Comparison of ENCODE assay signal across 12 cellular contexts in genomic region chr11:83115551-83115950, GRCh38. TPM values are rescaled to one million over a fixed set of nuclear protein-coding genes. Genes with fewer than 3 reads are reported as not detected.
DNase-seq lines count a peak whose midpoint lies in the region; ATAC-seq and TF ChIP-seq lines count a peak whose summit lies in the region.
"Had no signal": no experiment of that assay in that cellular context is flagged by ENCODE, and none has a peak within 500 bp of the region (broad histone marks: within the 10 kb centered on the region; RNA-seq: fewer than 3 reads in every experiment).

No MANE protein-coding gene starts in this region.

- H2AK5ac ChIP-seq in neuronal stem cell (ENCODE audit: low read depth, low read length) = no peak overlapping the region

- H3K9ac ChIP-seq in OCI-LY1 (ENCODE audit: low read length) = no peak overlapping the region; the same call in 1 of the 2 replicates
- H3K9ac ChIP-seq in fibroblast of lung (ENCODE audit: insufficient read depth, low read length) = no peak overlapping the region
- H3K9ac ChIP-seq in neuronal stem cell (ENCODE audit: low read depth, low read length, poor library complexity) = no peak overlapping the region
- H3K9ac ChIP-seq in colonic mucosa (ENCODE audit: low read depth in 2 of 2, low read length in 2 of 2) = no peak overlapping the region

- no peaks in the 10 kb centered on the region for H3K9me2 ChIP-seq in OCI-LY1 (ENCODE audit: low read depth, low read length)

- H2AFZ ChIP-seq in OCI-LY1 (ENCODE audit: low read length) = no peak overlapping the region
- peak overlapping the region; percentile 15 for H2AFZ ChIP-seq in fibroblast of lung (ENCODE audit: low read length)
- peak overlapping the region; percentile 69 for H2AFZ ChIP-seq in neuronal stem cell (ENCODE audit: low read length)

- H3K14ac ChIP-seq in neuronal stem cell (ENCODE audit: low read length) = no peak overlapping the region

- H3F3A ChIP-seq in OCI-LY1 (ENCODE audit: insufficient read depth, low read length) = no peaks in the 10 kb centered on the region

- H4K91ac ChIP-seq in neuronal stem cell (ENCODE audit: low read depth, low read length, poor library complexity) = no peak overlapping the region

- H3K36me3 ChIP-seq in HAP-1 (replicated peaks) (no peaks in the 10 kb centered on the region), OCI-LY1 (ENCODE audit: insufficient read depth, low read length) (no peaks in the 10 kb centered on the region), fibroblast of lung (ENCODE audit: control insufficient read depth, insufficient read depth, low read length) (no peaks in the 10 kb centered on the region), neuronal stem cell (replicated peaks in 1 of 2; ENCODE audit: control insufficient read depth in 2 of 2, insufficient read depth in 2 of 2, low read length in 2 of 2) (no peaks in the 10 kb centered on the region), colonic mucosa (no peaks in the 10 kb centered on the region)
- H3K36me3 ChIP-seq: pancreas had no signal

- ATAC-seq in HG03342 (IDR thresholded peaks at IDR 0.05; ENCODE audit: unreplicated experiment) (no peak), HG03571 (IDR thresholded peaks at IDR 0.05; ENCODE audit: unreplicated experiment) (no peak)
- ATAC-seq: activated CD4-positive, CD25-positive, alpha-beta regulatory T cell treated with anti-CD3 and anti-CD28 coated beads, Interleukin-2, amount 50 U/mL, for 24 hours had no signal

- TF ChIP-seq CTCF in OCI-LY1 (IDR thresholded peaks at IDR 0.05; ENCODE audit: low read length) (no peak), fibroblast of lung (conservative IDR thresholded peaks at IDR 0.05 in 1 of 2, IDR thresholded peaks at IDR 0.05 in 1 of 2; ENCODE audit: low read depth in 1 of 2, low read length in 2 of 2) (no peak), colonic mucosa (IDR thresholded peaks at IDR 0.05) (no peak)

- H3K9me3 ChIP-seq in HAP-1 (no peaks in the 10 kb centered on the region), OCI-LY1 (ENCODE audit: low read length) (no peaks in the 10 kb centered on the region), fibroblast of lung (ENCODE audit: control insufficient read depth, insufficient read depth, low read depth, low read length) (no peaks in the 10 kb centered on the region), neuronal stem cell (replicated peaks in 1 of 2; ENCODE audit: control insufficient read depth in 2 of 2, insufficient read depth in 1 of 2, low read depth in 1 of 2, low read length in 2 of 2) (no peaks in the 10 kb centered on the region), colonic mucosa (no peaks in the 10 kb centered on the region)
- H3K9me3 ChIP-seq: pancreas had no signal

- no peak overlapping the region for H2BK15ac ChIP-seq in neuronal stem cell (ENCODE audit: low read length)

- peaks cover 19% of the 10 kb centered on the region for H3K4me1 ChIP-seq in HAP-1
- H3K4me1 ChIP-seq in OCI-LY1 (ENCODE audit: insufficient read depth, low read length, severe bottlenecking) = peaks cover 54% of the 10 kb centered on the region
- peaks cover 4% of the 10 kb centered on the region for H3K4me1 ChIP-seq in fibroblast of lung (ENCODE audit: control insufficient read depth, extremely low read depth, insufficient read depth, low read length)
- no peaks in the 10 kb centered on the region for H3K4me1 ChIP-seq in neuronal stem cell (ENCODE audit: control insufficient read depth in 2 of 2, insufficient read depth in 1 of 2, low read depth in 1 of 2, low read length in 2 of 2)
- peaks cover 6% of the 10 kb centered on the region for H3K4me1 ChIP-seq in colonic mucosa
- H3K4me1 ChIP-seq: pancreas had no signal

- no CpG with 5 or more reads among the region's 5 CpGs for WGBS in neuronal stem cell (ENCODE audit: extremely low coverage in 2 of 2, insufficient read length in 2 of 2, insufficient replicate concordance in 1 of 2), 2 donors

- DNase-seq in HAP-1 (ENCODE audit: low spot score in 2 of 2) (peak; percentile 55 to 61), fibroblast of lung (ENCODE audit: low read depth in 2 of 2) (peak in 1 of 2 donors; percentile 3), neuronal stem cell (ENCODE audit: low spot score) (no peak), colonic mucosa (no peak)
- DNase-seq: activated effector memory CD4-positive, alpha-beta T cell treated with Interleukin-2 at 50 U/mL for 16 hours; COR-L47; pancreas; stimulated activated CD4-positive, alpha-beta T cell treated with anti-CD3 and anti-CD28 coated beads, Interleukin-4, amount 100 ng/mL, for 4 hours had no signal

- no peaks in the 10 kb centered on the region for H3K27me3 ChIP-seq in HAP-1 (ENCODE audit: low read depth)
- no peaks in the 10 kb centered on the region for H3K27me3 ChIP-seq in OCI-LY1 (ENCODE audit: insufficient read depth, low read length)
- no peaks in the 10 kb centered on the region for H3K27me3 ChIP-seq in fibroblast of lung (ENCODE audit: control insufficient read depth, insufficient read depth, low read length)
- H3K27me3 ChIP-seq in neuronal stem cell (ENCODE audit: control insufficient read depth in 3 of 3, insufficient read depth in 3 of 3, low read depth in 1 of 3, low read length in 3 of 3) = peaks cover 0 to 9% (median 0%) of the 10 kb centered on the region in 3 experiments
- H3K27me3 ChIP-seq in colonic mucosa = no peaks in the 10 kb centered on the region
- H3K27me3 ChIP-seq: pancreas had no signal

- H3K79me1 ChIP-seq in neuronal stem cell (ENCODE audit: low read depth, low read length) = no peaks in the 10 kb centered on the region

- in situ Hi-C loops in HAP-1 (cut with MboI; ENCODE audit: low sequenced_read_pairs) = no loop called here

- peak overlapping the region; percentile 4; the same call in 1 of the 2 replicates for H3K4me3 ChIP-seq in HAP-1
- no peak overlapping the region for H3K4me3 ChIP-seq in OCI-LY1 (ENCODE audit: low read depth, low read length, poor library complexity, severe bottlenecking)
- H3K4me3 ChIP-seq in fibroblast of lung (replicated peaks in 1 of 4; ENCODE audit: control extremely low read depth in 1 of 4, insufficient read depth in 1 of 4, low read depth in 3 of 4, low read length in 4 of 4) = no peak overlapping the region
- H3K4me3 ChIP-seq in neuronal stem cell (ENCODE audit: low read length in 2 of 2) = no peak overlapping the region
- no peak overlapping the region for H3K4me3 ChIP-seq in colonic mucosa
- H3K4me3 ChIP-seq: pancreas had no signal

- intact Hi-C loops in colonic mucosa (cut with DNase I) = no loop called here

- H4K8ac ChIP-seq in neuronal stem cell (ENCODE audit: low read depth, low read length) = no peak overlapping the region

- H3K79me2 ChIP-seq in OCI-LY1 (ENCODE audit: insufficient read depth, low read length) (no peaks in the 10 kb centered on the region), fibroblast of lung (ENCODE audit: control insufficient read depth, insufficient read depth, low read length) (no peaks in the 10 kb centered on the region)

- H2BK5ac ChIP-seq in neuronal stem cell (ENCODE audit: low read length) = no peak overlapping the region

- H3K18ac ChIP-seq in neuronal stem cell (ENCODE audit: low read length) = no peak overlapping the region

- no peak overlapping the region for H3K23ac ChIP-seq in neuronal stem cell (ENCODE audit: low read depth, low read length, poor library complexity)

- H3K4ac ChIP-seq in neuronal stem cell (ENCODE audit: low read length) = no peak overlapping the region

- H2BK120ac ChIP-seq in neuronal stem cell (ENCODE audit: low read depth, low read length) = no peak overlapping the region

- H2BK12ac ChIP-seq in neuronal stem cell (ENCODE audit: low read length) = no peak overlapping the region

- H3K4me2 ChIP-seq in OCI-LY1 (ENCODE audit: low read length) = peak overlapping the region; percentile 48
- peak overlapping the region; percentile 25 for H3K4me2 ChIP-seq in fibroblast of lung (ENCODE audit: extremely low read depth, insufficient read depth, low read length)
- no peak overlapping the region for H3K4me2 ChIP-seq in neuronal stem cell (ENCODE audit: insufficient read depth, low read length, poor library complexity, severe bottlenecking)

- peak overlapping the region; percentile 33 for H3K27ac ChIP-seq in OCI-LY1 (ENCODE audit: low read depth, low read length, poor library complexity, severe bottlenecking)
- no peak overlapping the region for H3K27ac ChIP-seq in fibroblast of lung (ENCODE audit: insufficient read depth, low read length)
- H3K27ac ChIP-seq in neuronal stem cell (replicated peaks; ENCODE audit: low read length) = no peak overlapping the region
- H3K27ac ChIP-seq in colonic mucosa = no peak overlapping the region
- H3K27ac ChIP-seq: pancreas had no signal

- no peaks in the 10 kb centered on the region for H4K20me1 ChIP-seq in OCI-LY1 (ENCODE audit: insufficient read depth, low read length)
- H4K20me1 ChIP-seq in fibroblast of lung (ENCODE audit: control insufficient read depth, extremely low read depth, insufficient read depth, low read length) = no peaks in the 10 kb centered on the region

RNA-seq across cellular contexts. Expression of gene PCF11, which starts 41.4 kb away (rescaled TPM):
- total RNA-seq in fibroblast of lung = 36.5 and 44.8 TPM in 2 replicates
- polyA plus RNA-seq in fibroblast of lung = 23.9 and 26.6 TPM in 2 replicates
- 12.5 and 13.7 TPM in 2 replicates for polyA plus RNA-seq in fibroblast of lung (2012)
- polyA minus RNA-seq in fibroblast of lung (ENCODE audit: low replicate concordance) = 3.4 and 6.8 TPM in 2 replicates
- polyA plus RNA-seq in neuronal stem cell (2013, experiment 1 of 2) = 38.7 TPM
- 37.3 TPM for polyA plus RNA-seq in neuronal stem cell (2013, experiment 2 of 2)
- total RNA-seq in colonic mucosa = 10 to 100 TPM; 39.2 to 46.0 TPM

RNA-seq across cellular contexts. Expression of gene RAB30, which starts 43.9 kb away (rescaled TPM):
- total RNA-seq in fibroblast of lung (19.3 and 45.2 TPM in 2 replicates), colonic mucosa (10 to 100 TPM in 1 of 2 donors, 1 to 10 TPM in 1; 6.3 to 16.9 TPM)
- 21.0 and 33.9 TPM in 2 replicates for polyA plus RNA-seq in fibroblast of lung
- polyA plus RNA-seq in fibroblast of lung (2012) = 15.1 and 25.3 TPM in 2 replicates
- 8.3 and 15.3 TPM in 2 replicates for polyA minus RNA-seq in fibroblast of lung (ENCODE audit: low replicate concordance)
- polyA plus RNA-seq in neuronal stem cell (2013, experiment 1 of 2) = 2.9 TPM
- 2.9 TPM for polyA plus RNA-seq in neuronal stem cell (2013, experiment 2 of 2)

Comparison
In these comparisons a context has a peak if more than half of its experiments do, and no peak if none do; other contexts are left out.
1. DNase-seq: peak in HAP-1 (2 of 2); none in neuronal stem cell (single experiment) and colonic mucosa (single experiment).